8 cellular contexts compared by ENCODE assay signal in the genomic region with DNA sequence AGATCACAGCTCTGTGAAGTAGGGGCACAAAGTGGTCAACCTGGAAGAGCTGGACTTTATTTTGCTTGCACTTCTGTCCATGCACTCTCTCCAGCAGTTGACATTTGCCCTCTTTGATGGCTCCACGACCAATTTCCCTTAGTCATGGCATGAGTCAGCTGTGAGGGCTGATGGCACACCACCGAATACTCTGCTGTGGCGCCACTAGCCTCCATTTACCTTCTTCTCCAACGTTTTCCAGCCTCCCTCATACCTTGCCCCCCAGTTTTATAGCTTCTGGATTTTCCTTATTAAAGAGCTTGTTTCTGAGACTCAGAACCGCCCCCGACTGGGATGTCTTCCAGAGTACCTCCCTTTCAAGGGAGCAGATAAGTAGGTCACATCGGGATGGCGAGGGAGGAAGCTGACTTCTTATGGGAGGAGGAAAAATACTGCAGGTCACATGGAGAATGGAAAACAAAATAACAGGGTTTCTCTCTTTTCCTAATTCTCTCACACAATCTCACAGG. TPM values are rescaled to one million over a fixed set of nuclear protein-coding genes. Genes with fewer than 3 reads are reported as not detected.
DNase-seq lines count a peak whose midpoint lies in the region; ATAC-seq and TF ChIP-seq lines count a peak whose summit lies in the region.

No MANE protein-coding gene starts in this region.

- H3K27ac Mint-ChIP-seq in type B pancreatic cell, result no peak overlapping the region

- H3K36me3 Mint-ChIP-seq in type B pancreatic cell, result peaks cover 4% of the 10 kb centered on the region

- no peaks in the 10 kb centered on the region for H3K27me3 Mint-ChIP-seq in type B pancreatic cell

- ATAC-seq in sciatic nerve (peak; percentile 69), HG02981 (IDR thresholded peaks at IDR 0.05; ENCODE audit: unreplicated experiment) (no peak)

- H3K9me3 Mint-ChIP-seq in type B pancreatic cell, result no peaks in the 10 kb centered on the region

- no peak for TF ChIP-seq CTCF in type B pancreatic cell (conservative IDR thresholded peaks at IDR 0.05)

- intact Hi-C loops in sciatic nerve (cut with DNase I), result loop anchor here (10.0 kb wide), 1 partner anchor 71 kb away; no protein-coding TSS in a partner anchor

- DNase-seq in GM03348 (ENCODE audit: low spot score) (peak; percentile 53), amniotic epithelial cell (ENCODE audit: low read depth) (peak; percentile 58), hepatic stellate cell (ENCODE audit: low spot score) (peak; percentile 63), sciatic nerve (ENCODE audit: low spot score) (peak; percentile 75), type B pancreatic cell (ENCODE audit: extremely low spot score, unreplicated experiment) (no peak)
- DNase-seq in activated CD4-positive, alpha-beta T cell treated with anti-CD3 and anti-CD28 coated beads, Interleukin-2, amount 50 U/mL, for 4 hours, result no peak
- DNase-seq in activated CD4-positive, alpha-beta T cell treated with anti-CD3 and anti-CD28 coated beads for 48 hours, result no peak

- H3K4me3 Mint-ChIP-seq in type B pancreatic cell, result no peak overlapping the region

- peaks cover 7% of the 10 kb centered on the region for H3K4me1 Mint-ChIP-seq in type B pancreatic cell (ENCODE audit: unreplicated experiment)

RNA-seq across cellular contexts. Expression of a gene that starts 17.6 kb away (rescaled TPM):
- 6.2 TPM for total RNA-seq in sciatic nerve
- total RNA-seq in type B pancreatic cell (ENCODE audit: low replicate concordance), result 1.2 TPM in 1 of 2 replicates, not detected in the other

Comparison
In these comparisons a context has a peak if more than half of its experiments do, and no peak if none do; other contexts are left out.
1. DNase-seq: peak in GM03348 (single experiment), amniotic epithelial cell (single experiment), hepatic stellate cell (single experiment) and sciatic nerve (single experiment); none in activated CD4-positive, alpha-beta T cell treated with anti-CD3 and anti-CD28 coated beads, Interleukin-2, amount 50 U/mL, for 4 hours (0 of 2), activated CD4-positive, alpha-beta T cell treated with anti-CD3 and anti-CD28 coated beads for 48 hours (single experiment) and type B pancreatic cell (single experiment).